In genomic region chr19:10648360-10648759, GRCh38 we compare ENCODE assay signal across 25 cellular contexts. TPM values are rescaled to one million over a fixed set of nuclear protein-coding genes. Genes with fewer than 3 reads are reported as not detected.
DNase-seq lines count a peak whose midpoint lies in the region; ATAC-seq and TF ChIP-seq lines count a peak whose summit lies in the region.
"Had no signal": no experiment of that assay in that cellular context is flagged by ENCODE, and none has a peak within 500 bp of the region (broad histone marks: within the 10 kb centered on the region; RNA-seq: fewer than 3 reads in every experiment).

No MANE protein-coding gene starts in this region.

- no peaks in the 10 kb centered on the region for H3K27me3 Mint-ChIP-seq in activated CD4-positive, alpha-beta T cell treated with anti-CD3 and anti-CD28 coated beads for 36 hours
- H3K27me3 Mint-ChIP-seq in dendritic cell treated with granulocyte-macrophage colony-stimulating factor and Interleukin-4, amounts not matched to agents 40 ng/mL and 50 ng/mL, for 4 days: peaks cover 12% of the 10 kb centered on the region
- H3K27me3 Mint-ChIP-seq in stimulated activated memory B cell treated with anti-CD40 and anti-IgM and Interleukin-4, amounts not matched to agents 10 μg/mL and 1 μg/mL and 100 μg/mL, for 72 hours: no peaks in the 10 kb centered on the region
- peaks cover 1% of the 10 kb centered on the region for H3K27me3 Mint-ChIP-seq in endodermal cell (ENCODE audit: insufficient read depth)
- H3K27me3 Mint-ChIP-seq: activated CD4-positive, alpha-beta T cell treated with anti-CD3 and anti-CD28 coated beads, Interleukin-2, amount 10 ng/mL, durations not matched to agents 7 days and 5 days had no signal

- H3K27ac Mint-ChIP-seq in activated CD4-positive, alpha-beta T cell treated with anti-CD3 and anti-CD28 coated beads for 36 hours: no peak overlapping the region
- H3K27ac Mint-ChIP-seq in dendritic cell treated with granulocyte-macrophage colony-stimulating factor and Interleukin-4, amounts not matched to agents 40 ng/mL and 50 ng/mL, for 4 days: peak overlapping the region; percentile 30
- H3K27ac Mint-ChIP-seq in stimulated activated memory B cell treated with anti-CD40 and anti-IgM and Interleukin-4, amounts not matched to agents 10 μg/mL and 1 μg/mL and 100 μg/mL, for 72 hours: peak overlapping the region; percentile 48
- H3K27ac Mint-ChIP-seq in endodermal cell: no peak overlapping the region
- H3K27ac Mint-ChIP-seq: activated CD4-positive, alpha-beta T cell treated with anti-CD3 and anti-CD28 coated beads, Interleukin-2, amount 10 ng/mL, durations not matched to agents 7 days and 5 days; activated T-helper 2 cell treated with anti-CD3 and anti-CD28 coated beads, Interferon-gamma antibody, Interleukin-2, Interleukin-4, amounts not matched to agents 10 μg/mL and 5 μg/mL and 100 μg/mL, durations not matched to agents 14 hours and 24 hours and 36 hours had no signal

- H3K4me3 Mint-ChIP-seq in activated CD4-positive, alpha-beta T cell treated with anti-CD3 and anti-CD28 coated beads for 36 hours: no peak overlapping the region
- no peak overlapping the region for H3K4me3 Mint-ChIP-seq in dendritic cell treated with granulocyte-macrophage colony-stimulating factor and Interleukin-4, amounts not matched to agents 40 ng/mL and 50 ng/mL, for 4 days
- H3K4me3 Mint-ChIP-seq in stimulated activated memory B cell treated with anti-CD40 and anti-IgM and Interleukin-4, amounts not matched to agents 10 μg/mL and 1 μg/mL and 100 μg/mL, for 72 hours: no peak overlapping the region
- H3K4me3 Mint-ChIP-seq in endodermal cell: no peak overlapping the region
- H3K4me3 Mint-ChIP-seq: activated CD4-positive, alpha-beta T cell treated with anti-CD3 and anti-CD28 coated beads, Interleukin-2, amount 10 ng/mL, durations not matched to agents 7 days and 5 days had no signal

- DNase-seq in activated CD4-positive, alpha-beta T cell treated with anti-CD3 and anti-CD28 coated beads for 36 hours: no peak
- no peak for DNase-seq in activated CD4-positive, alpha-beta T cell treated with anti-CD3 and anti-CD28 coated beads, Interleukin-2, amount 50 U/mL, for 4 hours
- DNase-seq in NCI-H2196 (lab: John Stamatoyannopoulos, UW; ENCODE audit: unreplicated experiment) (no peak), Ammon's horn (ENCODE audit: low spot score) (no peak), endodermal cell (no peak)
- DNase-seq: activated CD4-positive, alpha-beta T cell treated with anti-CD3 and anti-CD28 coated beads, Interleukin-2, amount 10 ng/mL, durations not matched to agents 7 days and 5 days; DMS53; H7; KBM-7; left colon; mesenchymal stem cell; NCI-H1417; NCI-H2081; NCI-H345; NCI-H748 treated with DMSO at 0.1 percent for 48 hours; psoas muscle; stimulated activated CD4-positive, alpha-beta T cell treated with anti-CD3 and anti-CD28 coated beads, Interleukin-15, amount 100 ng/mL, for 24 hours; stimulated activated naive CD8-positive, alpha-beta T cell treated with anti-CD3 and anti-CD28 coated beads, Interleukin-15, Interleukin-2, amounts not matched to agents 100 U/mL and 50 U/mL, for 24 hours; testis; uterus had no signal

- H3K4me1 Mint-ChIP-seq in activated CD4-positive, alpha-beta T cell treated with anti-CD3 and anti-CD28 coated beads for 36 hours: peaks cover 27% of the 10 kb centered on the region
- peaks cover 48% of the 10 kb centered on the region for H3K4me1 Mint-ChIP-seq in dendritic cell treated with granulocyte-macrophage colony-stimulating factor and Interleukin-4, amounts not matched to agents 40 ng/mL and 50 ng/mL, for 4 days (ENCODE audit: low read depth)
- H3K4me1 Mint-ChIP-seq in stimulated activated memory B cell treated with anti-CD40 and anti-IgM and Interleukin-4, amounts not matched to agents 10 μg/mL and 1 μg/mL and 100 μg/mL, for 72 hours: peaks cover 38% of the 10 kb centered on the region
- H3K4me1 Mint-ChIP-seq in endodermal cell: peaks cover 14% of the 10 kb centered on the region

- no peak overlapping the region for H3K27ac ChIP-seq in HEK293 (ENCODE audit: extremely low read depth, low read depth, low read length)
- H3K27ac ChIP-seq in endodermal cell (ENCODE audit: low read depth, low read length): no peak overlapping the region
- H3K27ac ChIP-seq: psoas muscle, RWPE1, testis, uterus had no signal

- TF ChIP-seq CTCF in HEK293 (tag by site-specific recombination; IDR thresholded peaks at IDR 0.05) (no peak), endodermal cell (conservative IDR thresholded peaks at IDR 0.05) (no peak)

- H3K36me3 Mint-ChIP-seq in activated CD4-positive, alpha-beta T cell treated with anti-CD3 and anti-CD28 coated beads for 36 hours (ENCODE audit: low read depth): peaks cover 19% of the 10 kb centered on the region
- peaks cover 19% of the 10 kb centered on the region for H3K36me3 Mint-ChIP-seq in dendritic cell treated with granulocyte-macrophage colony-stimulating factor and Interleukin-4, amounts not matched to agents 40 ng/mL and 50 ng/mL, for 4 days (ENCODE audit: low read depth)
- H3K36me3 Mint-ChIP-seq in stimulated activated memory B cell treated with anti-CD40 and anti-IgM and Interleukin-4, amounts not matched to agents 10 μg/mL and 1 μg/mL and 100 μg/mL, for 72 hours: peaks cover 7% of the 10 kb centered on the region
- H3K36me3 Mint-ChIP-seq in endodermal cell (ENCODE audit: low read depth): peaks cover 11% of the 10 kb centered on the region

- intact Hi-C loops in activated CD4-positive, alpha-beta T cell treated with anti-CD3 and anti-CD28 coated beads for 36 hours (cut with DNase I, micrococcal nuclease): no loop called here
- intact Hi-C loops in dendritic cell treated with granulocyte-macrophage colony-stimulating factor and Interleukin-4, amounts not matched to agents 40 ng/mL and 50 ng/mL, for 4 days (cut with micrococcal nuclease): no loop called here

- H3K9me3 Mint-ChIP-seq in activated CD4-positive, alpha-beta T cell treated with anti-CD3 and anti-CD28 coated beads for 36 hours (ENCODE audit: low read depth): no peaks in the 10 kb centered on the region
- no peaks in the 10 kb centered on the region for H3K9me3 Mint-ChIP-seq in dendritic cell treated with granulocyte-macrophage colony-stimulating factor and Interleukin-4, amounts not matched to agents 40 ng/mL and 50 ng/mL, for 4 days
- no peaks in the 10 kb centered on the region for H3K9me3 Mint-ChIP-seq in stimulated activated memory B cell treated with anti-CD40 and anti-IgM and Interleukin-4, amounts not matched to agents 10 μg/mL and 1 μg/mL and 100 μg/mL, for 72 hours
- no peaks in the 10 kb centered on the region for H3K9me3 Mint-ChIP-seq in endodermal cell
- H3K9me3 Mint-ChIP-seq: activated CD4-positive, alpha-beta T cell treated with anti-CD3 and anti-CD28 coated beads, Interleukin-2, amount 10 ng/mL, durations not matched to agents 7 days and 5 days; activated T-helper 2 cell treated with anti-CD3 and anti-CD28 coated beads, Interferon-gamma antibody, Interleukin-2, Interleukin-4, amounts not matched to agents 10 μg/mL and 5 μg/mL and 100 μg/mL, durations not matched to agents 14 hours and 24 hours and 36 hours had no signal

- H3K36me3 ChIP-seq in HEK293 (ENCODE audit: control insufficient read depth in 2 of 2, insufficient read depth in 1 of 2, low read length in 2 of 2) (peaks cover 0 to 6% of the 10 kb centered on the region in 2 experiments; a peak in 1 of 3 replicates), endodermal cell (ENCODE audit: control insufficient read depth, insufficient read depth, low read length) (peaks cover 8% of the 10 kb centered on the region)
- H3K36me3 ChIP-seq: uterus had no signal

- H3K9ac ChIP-seq in endodermal cell (ENCODE audit: extremely low read depth, low read length, poor library complexity, severe bottlenecking): no peak overlapping the region

- H3K4me3 ChIP-seq in HEK293 (ENCODE audit: low read depth, low read length) (no peak overlapping the region), endodermal cell (ENCODE audit: low read length) (no peak overlapping the region)
- H3K4me3 ChIP-seq: psoas muscle, testis, uterus had no signal

- POLR2A ChIA-PET in activated CD4-positive, alpha-beta T cell treated with anti-CD3 and anti-CD28 coated beads for 36 hours (lab: Charles Lee): interaction anchor here (0.7 kb wide), 1 partner anchor 67 kb away, joined by 5 read pairs; no protein-coding TSS in a partner anchor
- POLR2A ChIA-PET in HEK293 (lab: Yijun Ruan, JAX): no interaction called here

- H3K4me1 ChIP-seq in HEK293 (ENCODE audit: control insufficient read depth, insufficient read depth, low read length) (no peaks in the 10 kb centered on the region), endodermal cell (ENCODE audit: control insufficient read depth, insufficient read depth, low read length) (peaks cover 8% of the 10 kb centered on the region)

- WGBS in endodermal cell (ENCODE audit: insufficient coverage in 1 of 2, insufficient read length in 1 of 2), 2 experiments: 91 to 92% methylated on average over 3 to 4 of the region's 4 CpGs

- peak; percentile 45 for ATAC-seq in activated CD4-positive, alpha-beta T cell treated with anti-CD3 and anti-CD28 coated beads for 36 hours
- no peak for ATAC-seq in stimulated activated memory B cell treated with anti-CD40 and anti-IgM and Interleukin-4, amounts not matched to agents 10 μg/mL and 1 μg/mL and 100 μg/mL, for 72 hours
- ATAC-seq: left colon; psoas muscle; stimulated activated naive CD8-positive, alpha-beta T cell treated with anti-CD3 and anti-CD28 coated beads, Interleukin-15, Interleukin-2, amounts not matched to agents 100 U/mL and 50 U/mL, for 24 hours had no signal

- CTCF ChIA-PET in activated CD4-positive, alpha-beta T cell treated with anti-CD3 and anti-CD28 coated beads for 36 hours (lab: Charles Lee): interaction anchor here (0.7 to 13.4 kb wide), 3 partner anchors 10 to 216 kb away, joined by 3 to 239 read pairs (median 4); no protein-coding TSS in a partner anchor
- CTCF ChIA-PET in HEK293 (lab: Yijun Ruan, JAX): interaction anchor here (0.6 to 11.5 kb wide), 4 partner anchors 53 to 168 kb away, joined by 4 to 243 read pairs (median 5); no protein-coding TSS in a partner anchor

- H3K27me3 ChIP-seq in endodermal cell (ENCODE audit: control insufficient read depth, insufficient read depth, low read length, poor library complexity, severe bottlenecking): no peaks in the 10 kb centered on the region
- H3K27me3 ChIP-seq: testis, uterus had no signal

- no peaks in the 10 kb centered on the region for H3K9me3 ChIP-seq in HEK293 (ENCODE audit: control insufficient read depth, insufficient read depth, low read depth, low read length)
- H3K9me3 ChIP-seq in endodermal cell (ENCODE audit: control insufficient read depth, low read length): no peaks in the 10 kb centered on the region
- H3K9me3 ChIP-seq: psoas muscle, testis, uterus had no signal

RNA-seq across cellular contexts. Expression of gene ILF3, which starts 5.8 kb away (rescaled TPM):
- 100 to 1,000 TPM; 433 to 570 TPM for total RNA-seq in activated CD4-positive, alpha-beta T cell treated with anti-CD3 and anti-CD28 coated beads for 36 hours
- total RNA-seq in endodermal cell: 100 to 1,000 TPM; 625 to 629 TPM
- 488 TPM for polyA plus RNA-seq in endodermal cell (2013, experiment 1 of 2)
- 451 TPM for polyA plus RNA-seq in endodermal cell (2013, experiment 2 of 2)

RNA-seq across cellular contexts. Expression of gene SLC44A2, which starts 23.0 kb away (rescaled TPM):
- total RNA-seq in activated CD4-positive, alpha-beta T cell treated with anti-CD3 and anti-CD28 coated beads for 36 hours: 100 to 1,000 TPM in 1 of 2 experiments, 10 to 100 TPM in 1; 80.3 to 105 TPM
- 100 to 1,000 TPM; 106 to 240 TPM for total RNA-seq in endodermal cell
- polyA plus RNA-seq in endodermal cell (2013, experiment 1 of 2): 160 TPM
- polyA plus RNA-seq in endodermal cell (2013, experiment 2 of 2): 130 TPM

RNA-seq across cellular contexts. Expression of gene QTRT1, which starts 52.9 kb away (rescaled TPM):
- total RNA-seq in activated CD4-positive, alpha-beta T cell treated with anti-CD3 and anti-CD28 coated beads for 36 hours: 10 to 100 TPM; 51.5 to 52.8 TPM
- total RNA-seq in endodermal cell: 10 to 100 TPM; 36.8 to 40.0 TPM
- polyA plus RNA-seq in endodermal cell (2013, experiment 1 of 2): 30.3 TPM
- polyA plus RNA-seq in endodermal cell (2013, experiment 2 of 2): 30.3 TPM

Comparison
In these comparisons a context has a peak if more than half of its experiments do, and no peak if none do; other contexts are left out.
1. H3K27ac Mint-ChIP-seq: peak in dendritic cell treated with granulocyte-macrophage colony-stimulating factor and Interleukin-4, amounts not matched to agents 40 ng/mL and 50 ng/mL, for 4 days (single experiment) and stimulated activated memory B cell treated with anti-CD40 and anti-IgM and Interleukin-4, amounts not matched to agents 10 μg/mL and 1 μg/mL and 100 μg/mL, for 72 hours (single experiment); none in activated CD4-positive, alpha-beta T cell treated with anti-CD3 and anti-CD28 coated beads for 36 hours (single experiment) and endodermal cell (single experiment).